Comparison of ENCODE assay signal across 25 cellular contexts in genomic region chr10:405648-406047, GRCh38.
DNase-seq lines count a peak whose midpoint lies in the region; ATAC-seq, FAIRE-seq and TF ChIP-seq lines count a peak whose summit lies in the region.
"Had no signal": no experiment of that assay in that cellular context is flagged by ENCODE, and none has a peak within 500 bp of the region (broad histone marks: within the 10 kb centered on the region; RNA-seq: fewer than 3 reads in every experiment).

No MANE protein-coding gene starts in this region.

- no peak overlapping the region for H3K4me3 Mint-ChIP-seq in astrocyte (ENCODE audit: unreplicated experiment)
- H3K4me3 Mint-ChIP-seq: B cell; CD8-positive, alpha-beta T cell had no signal

- H3K9ac ChIP-seq in astrocyte (ENCODE audit: low read length): no peak overlapping the region
- H3K9ac ChIP-seq in parathyroid adenoma: no peak overlapping the region

- no peak overlapping the region for H3K27ac ChIP-seq in astrocyte (ENCODE audit: low read depth, low read length)
- peak overlapping the region; percentile 57 for H3K27ac ChIP-seq in parathyroid adenoma
- H3K27ac ChIP-seq: C4-2B, PC-9, SJCRH30 had no signal

- H3K9me3 ChIP-seq in astrocyte (ENCODE audit: insufficient read depth, low read depth, low read length) (no peaks in the 10 kb centered on the region), parathyroid adenoma (ENCODE audit: control insufficient read depth, low read length) (no peaks in the 10 kb centered on the region)
- H3K9me3 ChIP-seq: Caco-2, SJCRH30 had no signal

- H3K27me3 ChIP-seq in astrocyte (ENCODE audit: insufficient read depth, low read length) (no peaks in the 10 kb centered on the region), parathyroid adenoma (ENCODE audit: control insufficient read depth, insufficient read depth, low read length) (no peaks in the 10 kb centered on the region)
- H3K27me3 ChIP-seq: SJCRH30 had no signal

- no peaks in the 10 kb centered on the region for H3K27me3 Mint-ChIP-seq in astrocyte (ENCODE audit: low read depth, unreplicated experiment)

- FAIRE-seq in astrocyte (lab: Jason Lieb, UNC): no peak
- FAIRE-seq: GM12878, HepG2, K562 had no signal

- no peak for ATAC-seq in HG03565 (IDR thresholded peaks at IDR 0.05; ENCODE audit: unreplicated experiment)
- ATAC-seq: CD8-positive, alpha-beta T cell; GM12878; HCT116; HepG2; K562; Right ventricle myocardium inferior had no signal

- H3K4me3 ChIP-seq in astrocyte (ENCODE audit: insufficient read depth, low read depth, low read length): no peak overlapping the region
- no peak overlapping the region for H3K4me3 ChIP-seq in parathyroid adenoma (ENCODE audit: low read depth, low read length)
- H3K4me3 ChIP-seq: GM12878, K562, PC-9, SJCRH30 had no signal

- peaks cover 3% of the 10 kb centered on the region for H3K9me3 Mint-ChIP-seq in astrocyte (ENCODE audit: unreplicated experiment)
- H3K9me3 Mint-ChIP-seq: CD8-positive, alpha-beta T cell had no signal

- peaks cover 18% of the 10 kb centered on the region for H3K4me1 Mint-ChIP-seq in astrocyte (ENCODE audit: low read depth, unreplicated experiment)
- H3K4me1 Mint-ChIP-seq: B cell had no signal

- no peak overlapping the region for H2AFZ ChIP-seq in astrocyte (ENCODE audit: low read depth, low read length)
- peak overlapping the region; percentile 42 for H2AFZ ChIP-seq in parathyroid adenoma
- H2AFZ ChIP-seq: PC-9 had no signal

- H4K20me1 ChIP-seq in astrocyte (ENCODE audit: insufficient read depth, low read length): no peaks in the 10 kb centered on the region

- peaks cover 31% of the 10 kb centered on the region for H3K36me3 Mint-ChIP-seq in astrocyte (ENCODE audit: low read depth, unreplicated experiment)

- H3K27ac Mint-ChIP-seq in astrocyte (ENCODE audit: unreplicated experiment): peak overlapping the region; percentile 37
- H3K27ac Mint-ChIP-seq: B cell; CD8-positive, alpha-beta T cell had no signal

- no peaks in the 10 kb centered on the region for H3K4me1 ChIP-seq in astrocyte (ENCODE audit: insufficient read depth, low read length)
- H3K4me1 ChIP-seq in parathyroid adenoma: peaks cover 8% of the 10 kb centered on the region
- H3K4me1 ChIP-seq: Caco-2, SJCRH30 had no signal

- TF ChIP-seq CTCF in astrocyte (IDR thresholded peaks at IDR 0.05; ENCODE audit: insufficient read depth, low read depth, low read length): no peak
- no peak for TF ChIP-seq CTCF in parathyroid adenoma (IDR thresholded peaks at IDR 0.05)

- H3K36me3 ChIP-seq in astrocyte (ENCODE audit: insufficient read depth, low read length) (peaks cover 24% of the 10 kb centered on the region), parathyroid adenoma (ENCODE audit: control insufficient read depth, insufficient read depth, low read length) (no peaks in the 10 kb centered on the region)
- H3K36me3 ChIP-seq: SJCRH30 had no signal

- no peak overlapping the region for H3K4me2 ChIP-seq in astrocyte (ENCODE audit: low read length)
- H3K4me2 ChIP-seq in parathyroid adenoma (ENCODE audit: low read length): no peak overlapping the region
- H3K4me2 ChIP-seq: PC-9 had no signal

- DNase-seq in astrocyte (ENCODE audit: low read depth) (no peak), kidney tubule cell (ENCODE audit: low spot score) (peak; percentile 8), ureter (ENCODE audit: low spot score) (peak; percentile 36)
- DNase-seq in stimulated activated naive CD4-positive, alpha-beta T cell treated with Interleukin-2 at 50 U/mL for 16 hours (lab: John Stamatoyannopoulos, UW): no peak
- DNase-seq in NK-92 treated with Interleukin-12 subunit alpha and Interleukin-12 subunit beta, amount 100 ng/mL, for 24 hours (lab: John Stamatoyannopoulos, UW): no peak
- DNase-seq: Caco-2; CD8-positive, alpha-beta T cell; GDM1; Kasumi-1; NCI-H1105 treated with DMSO at 0.1 percent for 48 hours; NCI-H2029; NCI-H446; NCI-H524 treated with DMSO at 0.1 percent for 48 hours; NCI-H774; PC-9; SJCRH30 had no signal

- H3K79me2 ChIP-seq in astrocyte (ENCODE audit: insufficient read depth, low read length) (no peaks in the 10 kb centered on the region), parathyroid adenoma (no peaks in the 10 kb centered on the region)

Comparison
In these comparisons a context has a peak if more than half of its experiments do, and no peak if none do; other contexts are left out.
1. DNase-seq: peak in kidney tubule cell (single experiment) and ureter (single experiment); none in astrocyte (single experiment), stimulated activated naive CD4-positive, alpha-beta T cell treated with Interleukin-2 at 50 U/mL for 16 hours (single experiment) and NK-92 treated with Interleukin-12 subunit alpha and Interleukin-12 subunit beta, amount 100 ng/mL, for 24 hours (single experiment).